In the genomic region with DNA sequence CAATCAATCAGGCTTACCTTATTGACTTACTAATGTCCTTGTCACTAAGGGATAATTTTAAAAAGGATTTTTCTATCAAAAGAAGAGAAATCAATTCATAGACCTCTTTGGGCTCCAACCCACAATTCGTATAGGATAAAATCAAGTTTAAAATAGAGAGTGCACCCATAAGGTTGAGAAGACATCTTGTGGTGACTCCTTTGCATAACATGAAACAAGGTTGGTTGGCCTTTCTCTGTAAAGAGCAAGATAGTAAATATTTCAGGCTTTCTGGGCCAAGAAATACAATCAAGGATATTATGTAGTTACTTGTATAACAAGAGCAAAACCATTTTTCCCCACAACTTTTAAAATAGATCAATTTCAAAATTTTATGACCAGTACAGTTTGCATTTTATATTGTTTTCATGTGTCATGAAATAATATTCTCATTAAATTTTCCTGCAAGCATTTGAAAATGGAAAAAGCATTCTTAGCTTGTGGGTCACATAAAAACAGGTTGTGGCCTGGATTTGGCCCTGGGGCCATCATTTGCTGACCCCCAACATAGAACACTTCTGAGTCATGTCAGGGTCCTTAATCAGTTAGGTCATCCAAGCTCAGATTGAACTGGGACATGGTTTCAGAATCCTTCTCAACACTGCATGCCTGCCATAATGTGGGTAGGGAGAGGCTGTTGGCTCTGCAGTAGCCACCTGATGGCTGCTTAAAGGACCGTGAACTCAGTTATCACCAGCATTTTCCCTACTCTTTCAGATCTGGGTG, we compare ENCODE assay signal across 19 cellular contexts.
DNase-seq lines count a peak whose midpoint lies in the region; ATAC-seq and TF ChIP-seq lines count a peak whose summit lies in the region.
"Had no signal": no experiment of that assay in that cellular context is flagged by ENCODE, and none has a peak within 500 bp of the region (broad histone marks: within the 10 kb centered on the region; RNA-seq: fewer than 3 reads in every experiment).

No MANE protein-coding gene starts in this region.

- no peak overlapping the region for H3K4me3 Mint-ChIP-seq in osteocyte (ENCODE audit: unreplicated experiment)
- H3K4me3 Mint-ChIP-seq: memory B cell, neural progenitor cell, T-cell had no signal

- H3K9me2 ChIP-seq in Loucy (replicated peaks; ENCODE audit: low read depth, low read length): no peaks in the 10 kb centered on the region

- H2AFZ ChIP-seq in Loucy (ENCODE audit: low read length): peak overlapping the region; percentile 85
- H2AFZ ChIP-seq: neural progenitor cell had no signal

- H3K36me3 Mint-ChIP-seq in osteocyte (ENCODE audit: unreplicated experiment): no peaks in the 10 kb centered on the region
- H3K36me3 Mint-ChIP-seq: activated naive CD4-positive, alpha-beta T cell treated with anti-CD3 and anti-CD28 coated beads, Interleukin-2, amount 50 U/mL, for 72 hours; memory B cell; neural progenitor cell; T-cell had no signal

- peaks cover 62% of the 10 kb centered on the region for H3K4me1 ChIP-seq in Loucy (ENCODE audit: insufficient read depth, low read length, poor library complexity, severe bottlenecking)
- peaks cover 0 to 10% (median 0%) of the 10 kb centered on the region in 3 donors for H3K4me1 ChIP-seq in esophagus squamous epithelium
- H3K4me1 ChIP-seq: A549, gastroesophageal sphincter had no signal

- no peak for ATAC-seq in GM19351 (IDR thresholded peaks at IDR 0.05; ENCODE audit: unreplicated experiment)
- ATAC-seq: A549; activated naive CD4-positive, alpha-beta T cell treated with anti-CD3 and anti-CD28 coated beads, Interleukin-2, amount 50 U/mL, for 72 hours; gastroesophageal sphincter; stimulated activated naive CD8-positive, alpha-beta T cell treated with anti-CD3 and anti-CD28 coated beads, Interleukin-15, Interleukin-2, amounts not matched to agents 100 U/mL and 50 U/mL, for 24 hours; T-cell had no signal

- no peaks in the 10 kb centered on the region for H4K20me1 ChIP-seq in Loucy (ENCODE audit: insufficient read depth, low read length, poor library complexity, severe bottlenecking)

- H3K4me2 ChIP-seq in Loucy (ENCODE audit: low read depth, low read length, poor library complexity, severe bottlenecking): no peak overlapping the region
- H3K4me2 ChIP-seq: A549, neural progenitor cell had no signal

- intact Hi-C loops in esophagus squamous epithelium (cut with DNase I): no loop called here

- H3K27me3 ChIP-seq in Loucy (ENCODE audit: insufficient read depth, low read length, poor library complexity, severe bottlenecking): no peaks in the 10 kb centered on the region
- no peaks in the 10 kb centered on the region for H3K27me3 ChIP-seq in esophagus squamous epithelium
- H3K27me3 ChIP-seq: neural progenitor cell had no signal

- H3K4me3 ChIP-seq in Loucy (ENCODE audit: low read length, poor library complexity, severe bottlenecking) (no peak overlapping the region), esophagus squamous epithelium (no peak overlapping the region)
- H3K4me3 ChIP-seq: A549, gastroesophageal sphincter, neural progenitor cell had no signal

- no peaks in the 10 kb centered on the region for H3F3A ChIP-seq in Loucy (ENCODE audit: low read depth)

- TF ChIP-seq POLR2A in esophagus squamous epithelium (IDR thresholded peaks at IDR 0.05): no peak

- H3K9ac ChIP-seq in Loucy (ENCODE audit: low read depth, low read length, poor library complexity, severe bottlenecking): peak overlapping the region; percentile 43
- H3K9ac ChIP-seq: neural progenitor cell had no signal

- no peaks in the 10 kb centered on the region for H3K9me3 ChIP-seq in Loucy (ENCODE audit: insufficient read depth, low read depth, low read length)
- no peaks in the 10 kb centered on the region for H3K9me3 ChIP-seq in esophagus squamous epithelium
- H3K9me3 ChIP-seq: A549, gastroesophageal sphincter had no signal

- H3K36me3 ChIP-seq in Loucy (ENCODE audit: insufficient read depth, low read length) (no peaks in the 10 kb centered on the region), esophagus squamous epithelium (no peaks in the 10 kb centered on the region)
- H3K36me3 ChIP-seq: gastroesophageal sphincter, neural progenitor cell had no signal

- no peaks in the 10 kb centered on the region for H3K4me1 Mint-ChIP-seq in osteocyte (ENCODE audit: unreplicated experiment)
- H3K4me1 Mint-ChIP-seq: memory B cell, T-cell had no signal

- no peaks in the 10 kb centered on the region for H3K27me3 Mint-ChIP-seq in osteocyte (ENCODE audit: unreplicated experiment)

- no peak overlapping the region for H3K27ac Mint-ChIP-seq in osteocyte (ENCODE audit: unreplicated experiment)
- H3K27ac Mint-ChIP-seq: activated naive CD4-positive, alpha-beta T cell treated with anti-CD3 and anti-CD28 coated beads, Interleukin-2, amount 50 U/mL, for 72 hours; memory B cell; neural progenitor cell; T-cell had no signal

- WGBS in esophagus squamous epithelium, 2 donors: 59 to 66% methylated on average over 2 of the region's 2 CpGs

- no peak overlapping the region for H3K27ac ChIP-seq in caudate nucleus (ENCODE audit: low read depth, low read length)
- H3K27ac ChIP-seq in esophagus squamous epithelium: no peak overlapping the region
- H3K27ac ChIP-seq: A549, gastroesophageal sphincter, neural progenitor cell had no signal

- peak; percentile 63 for TF ChIP-seq CTCF in Loucy (conservative IDR thresholded peaks at IDR 0.05; ENCODE audit: low read length)
- TF ChIP-seq CTCF in osteocyte (IDR thresholded peaks at IDR 0.05): peak; percentile 22
- TF ChIP-seq CTCF in esophagus squamous epithelium (IDR thresholded peaks at IDR 0.05): no peak

- H3K9me3 Mint-ChIP-seq in osteocyte (ENCODE audit: unreplicated experiment): no peaks in the 10 kb centered on the region
- H3K9me3 Mint-ChIP-seq: activated naive CD4-positive, alpha-beta T cell treated with anti-CD3 and anti-CD28 coated beads, Interleukin-2, amount 50 U/mL, for 72 hours; memory B cell; neural progenitor cell; T-cell had no signal

- DNase-seq in SIG-M5 treated with dmso at 0.1 percent for 504 hours (lab: John Stamatoyannopoulos, UW; ENCODE audit: unreplicated experiment) (peak; percentile 17), SIG-M5 (lab: John Stamatoyannopoulos, UW) (no peak), T1000 (lab: John Stamatoyannopoulos, UW) (peak; percentile 23), osteocyte (ENCODE audit: extremely low spot score, unreplicated experiment) (peak; percentile 10), caudate nucleus (lab: John Stamatoyannopoulos, UW) (no peak), esophagus squamous epithelium (lab: John Stamatoyannopoulos, UW) (no peak)
- DNase-seq: COR-L47; H7; NCI-H1105; NCI-H226; stimulated activated naive CD8-positive, alpha-beta T cell treated with anti-CD3 and anti-CD28 coated beads, Interleukin-15, Interleukin-2, amounts not matched to agents 100 U/mL and 50 U/mL, for 24 hours; T-cell had no signal

- H3K79me2 ChIP-seq in Loucy (ENCODE audit: insufficient read depth, low read length): no peaks in the 10 kb centered on the region

Comparison
In these comparisons a context has a peak if more than half of its experiments do, and no peak if none do; other contexts are left out.
1. DNase-seq: peak in SIG-M5 treated with dmso at 0.1 percent for 504 hours (single experiment), T1000 (single experiment) and osteocyte (single experiment); none in SIG-M5 (single experiment), caudate nucleus (0 of 61) and esophagus squamous epithelium (single experiment).
2. CTCF ChIP-seq: peak in Loucy (single experiment) and osteocyte (single experiment); none in esophagus squamous epithelium (0 of 6).